Comparison of ENCODE assay signal across 10 cellular contexts in genomic region chr5:54469655-54470054, GRCh38. TPM values are rescaled to one million over a fixed set of nuclear protein-coding genes. Genes with fewer than 3 reads are reported as not detected.
A peak's percentile ranks its signal among the peaks of the same experiment; 100 is the strongest.
DNase-seq lines count a peak whose midpoint lies in the region; ATAC-seq and TF ChIP-seq lines count a peak whose summit lies in the region.
"Had no signal": no experiment of that assay in that cellular context is flagged by ENCODE, and none has a peak within 500 bp of the region (broad histone marks: within the 10 kb centered on the region; RNA-seq: fewer than 3 reads in every experiment).

No MANE protein-coding gene starts in this region.

- H3K27me3 ChIP-seq in spleen (replicated peaks in 1 of 7): no peaks in the 10 kb centered on the region
- peaks cover 4% of the 10 kb centered on the region for H3K27me3 ChIP-seq in foreskin keratinocyte

- peaks cover 0 to 12% (median 1%) of the 10 kb centered on the region in 6 donors for H3K4me1 ChIP-seq in spleen
- H3K4me1 ChIP-seq in foreskin keratinocyte: peaks cover 3% of the 10 kb centered on the region

- peaks cover 4% of the 10 kb centered on the region for H3K9me3 Mint-ChIP-seq in activated CD4-positive, alpha-beta T cell treated with anti-CD3 and anti-CD28 coated beads, Interleukin-2, amount 10 ng/mL, durations not matched to agents 7 days and 5 days
- H3K9me3 Mint-ChIP-seq in activated CD4-positive, alpha-beta T cell treated with anti-CD3 and anti-CD28 coated beads for 36 hours (ENCODE audit: low read depth): no peaks in the 10 kb centered on the region

- no peak for ATAC-seq in activated CD4-positive, alpha-beta T cell treated with anti-CD3 and anti-CD28 coated beads for 36 hours
- peak; percentile 74 for ATAC-seq in HG03095 (IDR thresholded peaks at IDR 0.05; ENCODE audit: unreplicated experiment)
- ATAC-seq in foreskin keratinocyte: no peak
- ATAC-seq in omental fat pad (ENCODE audit: low FRiP score): no peak

- CTCF ChIA-PET in activated CD4-positive, alpha-beta T cell treated with anti-CD3 and anti-CD28 coated beads, Interleukin-2, amount 10 ng/mL, durations not matched to agents 7 days and 5 days (lab: Charles Lee): no interaction called here
- CTCF ChIA-PET in activated CD4-positive, alpha-beta T cell treated with anti-CD3 and anti-CD28 coated beads for 36 hours (lab: Charles Lee): interaction anchor here (3.4 kb wide), 1 partner anchor 20 kb away, joined by 22 read pairs; no protein-coding TSS in a partner anchor

- TF ChIP-seq CTCF in cardiac fibroblast (IDR thresholded peaks at IDR 0.05; ENCODE audit: low read depth, low read length) (no peak), spleen (IDR thresholded peaks at IDR 0.05 in 8 of 11, conservative IDR thresholded peaks at IDR 0.05 in 3 of 11) (no peak), foreskin keratinocyte (conservative IDR thresholded peaks at IDR 0.05) (no peak), omental fat pad (IDR thresholded peaks at IDR 0.05) (no peak)

- H3K4me1 Mint-ChIP-seq in activated CD4-positive, alpha-beta T cell treated with anti-CD3 and anti-CD28 coated beads, Interleukin-2, amount 10 ng/mL, durations not matched to agents 7 days and 5 days: peaks cover 9% of the 10 kb centered on the region
- peaks cover 4% of the 10 kb centered on the region for H3K4me1 Mint-ChIP-seq in activated CD4-positive, alpha-beta T cell treated with anti-CD3 and anti-CD28 coated beads for 36 hours

- no peak for DNase-seq in activated CD4-positive, alpha-beta T cell treated with anti-CD3 and anti-CD28 coated beads, Interleukin-2, amount 10 ng/mL, durations not matched to agents 7 days and 5 days
- DNase-seq in activated CD4-positive, alpha-beta T cell treated with anti-CD3 and anti-CD28 coated beads for 36 hours: no peak
- peak; percentile 16 to 22 for DNase-seq in cardiac fibroblast (ENCODE audit: low read depth in 2 of 2)
- DNase-seq in spleen: no peak
- DNase-seq in foreskin keratinocyte: no peak
- DNase-seq in posterior vena cava (ENCODE audit: low spot score): no peak
- no peak for DNase-seq in omental fat pad (ENCODE audit: low spot score)

- intact Hi-C loops in activated CD4-positive, alpha-beta T cell treated with anti-CD3 and anti-CD28 coated beads for 36 hours (cut with DNase I, micrococcal nuclease): no loop called here
- intact Hi-C loops in spleen (cut with DNase I; ENCODE audit: low total_unique reads): no loop called here
- intact Hi-C loops in posterior vena cava (cut with DNase I): loop anchor here in 1 of 2 donors (5.0 kb wide), 1 partner anchor 52 kb away; no protein-coding TSS in a partner anchor

- TF ChIP-seq POLR2A in spleen (IDR thresholded peaks at IDR 0.05): no peak

- H3K36me3 ChIP-seq in spleen: no peaks in the 10 kb centered on the region

- H3K27me3 Mint-ChIP-seq in activated CD4-positive, alpha-beta T cell treated with anti-CD3 and anti-CD28 coated beads, Interleukin-2, amount 10 ng/mL, durations not matched to agents 7 days and 5 days: peaks cover 4% of the 10 kb centered on the region
- peaks cover 4% of the 10 kb centered on the region for H3K27me3 Mint-ChIP-seq in activated CD4-positive, alpha-beta T cell treated with anti-CD3 and anti-CD28 coated beads for 36 hours

- peak overlapping the region in 1 of 2 donors; percentile 15 for H3K4me3 ChIP-seq in cardiac fibroblast (replicated peaks in 1 of 2; ENCODE audit: low read depth in 2 of 2, low read length in 2 of 2)
- H3K4me3 ChIP-seq in spleen: peak overlapping the region in 2 of 8 donors; percentile 17 to 22

- POLR2A ChIA-PET in activated CD4-positive, alpha-beta T cell treated with anti-CD3 and anti-CD28 coated beads, Interleukin-2, amount 10 ng/mL, durations not matched to agents 7 days and 5 days (lab: Charles Lee): no interaction called here
- POLR2A ChIA-PET in activated CD4-positive, alpha-beta T cell treated with anti-CD3 and anti-CD28 coated beads for 36 hours (lab: Charles Lee): no interaction called here

- peak overlapping the region in 6 of 8 donors; percentile 10 to 58 (median 54) for H3K27ac ChIP-seq in spleen
- no peak overlapping the region for H3K27ac ChIP-seq in foreskin keratinocyte

- 29 to 47% (median 40%) methylated on average over 3 of the region's 3 CpGs for WGBS in spleen, 5 donors

- H3K9me3 ChIP-seq in spleen: no peaks in the 10 kb centered on the region

- no peaks in the 10 kb centered on the region for H3K36me3 Mint-ChIP-seq in activated CD4-positive, alpha-beta T cell treated with anti-CD3 and anti-CD28 coated beads, Interleukin-2, amount 10 ng/mL, durations not matched to agents 7 days and 5 days (ENCODE audit: low read depth)
- H3K36me3 Mint-ChIP-seq in activated CD4-positive, alpha-beta T cell treated with anti-CD3 and anti-CD28 coated beads for 36 hours (ENCODE audit: low read depth): no peaks in the 10 kb centered on the region
- H3K36me3 Mint-ChIP-seq: CD4-positive, CD25-positive, alpha-beta regulatory T cell had no signal

- peak overlapping the region; percentile 68 for H3K27ac Mint-ChIP-seq in activated CD4-positive, alpha-beta T cell treated with anti-CD3 and anti-CD28 coated beads, Interleukin-2, amount 10 ng/mL, durations not matched to agents 7 days and 5 days
- H3K27ac Mint-ChIP-seq in activated CD4-positive, alpha-beta T cell treated with anti-CD3 and anti-CD28 coated beads for 36 hours: no peak overlapping the region

- H3K4me3 Mint-ChIP-seq in activated CD4-positive, alpha-beta T cell treated with anti-CD3 and anti-CD28 coated beads, Interleukin-2, amount 10 ng/mL, durations not matched to agents 7 days and 5 days: peak overlapping the region; percentile 1
- no peak overlapping the region for H3K4me3 Mint-ChIP-seq in activated CD4-positive, alpha-beta T cell treated with anti-CD3 and anti-CD28 coated beads for 36 hours
- H3K4me3 Mint-ChIP-seq: CD4-positive, CD25-positive, alpha-beta regulatory T cell had no signal

RNA-seq across cellular contexts. Expression of gene HSPB3, which starts 14.2 kb away (rescaled TPM):
- total RNA-seq in activated CD4-positive, alpha-beta T cell treated with anti-CD3 and anti-CD28 coated beads, Interleukin-2, amount 10 ng/mL, durations not matched to agents 7 days and 5 days: not detected
- not detected for total RNA-seq in activated CD4-positive, alpha-beta T cell treated with anti-CD3 and anti-CD28 coated beads for 36 hours
- total RNA-seq in spleen (under 1 TPM in 1 of 7 donors, not detected in 6; 0.49 TPM), foreskin keratinocyte (not detected in 2 replicates), posterior vena cava (10 to 100 TPM; 25.5 to 27.4 TPM), omental fat pad (not detected)
- polyA plus RNA-seq in spleen (under 1 TPM; 0.45 to 0.67 (median 0.59) TPM), foreskin keratinocyte (not detected in 2 replicates)
- total RNA-seq: CD4-positive, CD25-positive, alpha-beta regulatory T cell; T-helper 2 cell treated with Interferon-gamma antibody and Interleukin-4, amounts not matched to agents 100 ng/mL and 5 ng/mL, for 36 hours had no signal
- polyA plus RNA-seq: CD4-positive, CD25-positive, alpha-beta regulatory T cell had no signal

RNA-seq across cellular contexts. Expression of gene SNX18, which starts 47.9 kb away (rescaled TPM):
- 10 to 100 TPM; 19.0 to 19.7 TPM for total RNA-seq in activated CD4-positive, alpha-beta T cell treated with anti-CD3 and anti-CD28 coated beads, Interleukin-2, amount 10 ng/mL, durations not matched to agents 7 days and 5 days
- 1 to 10 TPM; 4.6 to 4.7 TPM for total RNA-seq in activated CD4-positive, alpha-beta T cell treated with anti-CD3 and anti-CD28 coated beads for 36 hours
- 10 to 100 TPM; 59.2 to 82.5 (median 71.9) TPM for total RNA-seq in spleen
- polyA plus RNA-seq in spleen: 10 to 100 TPM in 1 of 3 donors, 1 to 10 TPM in 2; 4.8 to 13.0 (median 8.2) TPM
- total RNA-seq in foreskin keratinocyte: 12.0 and 12.8 TPM in 2 replicates
- 3.7 and 3.9 TPM in 2 replicates for polyA plus RNA-seq in foreskin keratinocyte
- 10 to 100 TPM; 50.3 to 55.6 TPM for total RNA-seq in posterior vena cava
- 10 to 100 TPM; 21.9 to 53.9 (median 31.1) TPM for total RNA-seq in omental fat pad

Comparison
In these comparisons a context has a peak if more than half of its experiments do, and no peak if none do; other contexts are left out.
1. DNase-seq: peak in cardiac fibroblast (2 of 2); none in activated CD4-positive, alpha-beta T cell treated with anti-CD3 and anti-CD28 coated beads, Interleukin-2, amount 10 ng/mL, durations not matched to agents 7 days and 5 days (single experiment), activated CD4-positive, alpha-beta T cell treated with anti-CD3 and anti-CD28 coated beads for 36 hours (single experiment), spleen (single experiment), foreskin keratinocyte (0 of 2), posterior vena cava (single experiment) and omental fat pad (single experiment).
2. RNA of gene HSPB3, which starts 14.2 kb away (total RNA-seq): 25.5 to 27.4 TPM in posterior vena cava; not detected in activated CD4-positive, alpha-beta T cell treated with anti-CD3 and anti-CD28 coated beads, Interleukin-2, amount 10 ng/mL, durations not matched to agents 7 days and 5 days, not detected in activated CD4-positive, alpha-beta T cell treated with anti-CD3 and anti-CD28 coated beads for 36 hours, 0.49 TPM in spleen, not detected in foreskin keratinocyte and not detected in omental fat pad; every median in the first group is over 10 times any median in the second.